ENCODE assay signal across 2 cellular contexts in genomic region chr2:121595012-121595891, GRCh38.
TF ChIP-seq lines count a peak whose summit lies in the region.

No MANE protein-coding gene starts in this region.

TF ChIP-seq in IMR-90, 13 proteins besides CTCF, POLR2A, EP300 and RAD21 (continued from another document):
- no peak for TF ChIP-seq ELK1 (IDR thresholded peaks at IDR 0.05; ENCODE audit: borderline replicate concordance, low read depth, low read length)
- no peak for TF ChIP-seq MAFK (IDR thresholded peaks at IDR 0.05; ENCODE audit: low read depth, low read length)
- no peak for TF ChIP-seq USF2 (IDR thresholded peaks at IDR 0.05; ENCODE audit: low read depth, low read length)
- TF ChIP-seq MXI1 (IDR thresholded peaks at IDR 0.05; ENCODE audit: borderline replicate concordance, low read depth, low read length): no peak
TF ChIP-seq in IMR-90: peak in this region for 0.

TF ChIP-seq in WTC11, 78 proteins besides CTCF, POLR2A, EP300 and RAD21 (continued from another document):
- TF ChIP-seq ERG (CRISPR knock-in tag; IDR thresholded peaks at IDR 0.05): no peak
- no peak for TF ChIP-seq FOXP1 (CRISPR knock-in tag; IDR thresholded peaks at IDR 0.05; ENCODE audit: borderline replicate concordance)
- TF ChIP-seq MLX (CRISPR knock-in tag; IDR thresholded peaks at IDR 0.05): no peak
- no peak for TF ChIP-seq MYBL2 (CRISPR knock-in tag; IDR thresholded peaks at IDR 0.05)
- no peak for TF ChIP-seq AR (CRISPR knock-in tag; IDR thresholded peaks at IDR 0.05)
- TF ChIP-seq USF1 (CRISPR knock-in tag; IDR thresholded peaks at IDR 0.05): no peak
- TF ChIP-seq KAT7 (CRISPR knock-in tag; IDR thresholded peaks at IDR 0.05; ENCODE audit: borderline replicate concordance): no peak
- TF ChIP-seq GTF2I (CRISPR knock-in tag; conservative IDR thresholded peaks at IDR 0.05): no peak
- TF ChIP-seq JAZF1 (CRISPR knock-in tag; IDR thresholded peaks at IDR 0.05): no peak
- TF ChIP-seq ZSCAN18 (CRISPR knock-in tag; IDR thresholded peaks at IDR 0.05): no peak
- no peak for TF ChIP-seq ZNF232 (CRISPR knock-in tag; IDR thresholded peaks at IDR 0.05)
- TF ChIP-seq HMGA2 (CRISPR knock-in tag; IDR thresholded peaks at IDR 0.05): no peak
- no peak for TF ChIP-seq E2F1 (CRISPR knock-in tag; IDR thresholded peaks at IDR 0.05)
